Comparison of ENCODE assay signal across 21 cellular contexts in the genomic region with DNA sequence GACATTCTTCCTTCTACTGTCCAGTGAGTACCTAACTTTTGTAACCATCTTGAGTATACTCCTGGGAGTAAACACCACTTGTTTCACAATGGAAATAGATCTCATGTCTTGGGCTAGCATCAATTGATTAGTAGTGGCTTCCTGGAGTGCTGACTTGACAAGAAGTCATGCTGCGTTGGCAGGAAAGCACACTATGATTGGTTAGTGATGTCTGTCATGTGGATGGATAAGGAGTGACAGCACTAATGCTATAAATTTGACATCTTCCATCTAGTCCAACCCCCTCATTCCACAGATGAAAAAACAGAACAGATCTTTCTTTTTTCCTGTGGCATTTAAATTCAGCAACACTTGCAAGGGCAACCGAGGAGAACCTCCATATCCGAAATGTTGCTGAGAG.
"Had no signal": no experiment of that assay in that cellular context is flagged by ENCODE, and none has a peak within 500 bp of the region (broad histone marks: within the 10 kb centered on the region; RNA-seq: fewer than 3 reads in every experiment).

No MANE protein-coding gene starts in this region.

- DNase-seq: dermis blood vessel endothelial cell; effector memory CD4-positive, alpha-beta T cell; esophagus squamous epithelium; foreskin melanocyte; natural killer cell; right cardiac atrium; spleen; stimulated activated CD4-positive, alpha-beta T cell treated with anti-CD3 and anti-CD28 coated beads, Interleukin-4, amount 100 ng/mL, for 4 hours; stimulated activated naive CD8-positive, alpha-beta T cell treated with anti-CD3 and anti-CD28 coated beads, Interleukin-15, Interleukin-2, amounts not matched to agents 100 U/mL and 50 U/mL, for 24 hours; substantia nigra; testis; tibial artery; upper lobe of left lung had no signal

- H3K9ac ChIP-seq: parathyroid adenoma had no signal

- H3K79me2 ChIP-seq: parathyroid adenoma had no signal

- H3K36me3 ChIP-seq: esophagus squamous epithelium, neutrophil, spleen, tibial artery, upper lobe of left lung had no signal

- FAIRE-seq: endothelial cell of umbilical vein, keratinocyte, urothelium cell line had no signal

- H3K4me3 ChIP-seq: coronary artery, esophagus squamous epithelium, lung, skin epidermis, spleen, testis, tibial artery, upper lobe of left lung had no signal

- H2AFZ ChIP-seq: parathyroid adenoma had no signal

- H3K27me3 ChIP-seq: esophagus squamous epithelium, testis, tibial artery, upper lobe of left lung had no signal

- H3K27ac ChIP-seq: coronary artery, esophagus squamous epithelium, neutrophil, parathyroid adenoma, skin epidermis, spleen, testis, tibial artery, upper lobe of left lung had no signal

- H3K4me1 ChIP-seq: parathyroid adenoma, spleen had no signal

- H3K9me3 ChIP-seq: esophagus squamous epithelium, neutrophil, testis, tibial artery, upper lobe of left lung had no signal
